In the genomic region with DNA sequence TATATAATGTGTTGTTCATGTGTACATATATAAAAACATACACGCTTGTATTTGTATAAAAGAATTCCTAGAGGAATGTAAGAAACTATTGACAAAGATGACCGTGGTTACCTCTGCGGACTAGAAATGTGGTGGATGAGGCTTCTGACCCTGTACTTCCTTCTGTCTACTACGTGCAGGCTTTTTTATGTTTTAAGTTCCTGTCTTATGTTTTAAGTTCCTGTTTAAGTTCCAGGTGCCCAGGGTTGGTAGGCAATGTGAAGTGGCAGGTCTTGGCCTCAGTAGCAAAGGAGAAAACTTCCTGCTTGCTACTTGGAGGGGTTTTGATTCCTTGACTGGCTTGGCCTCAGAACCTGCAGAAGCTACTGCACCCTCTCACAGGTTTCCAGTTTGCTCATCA, we compare ENCODE assay signal across 30 cellular contexts. TPM values are rescaled to one million over a fixed set of nuclear protein-coding genes. Genes with fewer than 3 reads are reported as not detected.
DNase-seq lines count a peak whose midpoint lies in the region; ATAC-seq and TF ChIP-seq lines count a peak whose summit lies in the region.
"Had no signal": no experiment of that assay in that cellular context is flagged by ENCODE, and none has a peak within 500 bp of the region (broad histone marks: within the 10 kb centered on the region; RNA-seq: fewer than 3 reads in every experiment).

No MANE protein-coding gene starts in this region.

- peak overlapping the region; percentile 62 for H3K27ac Mint-ChIP-seq in endothelial cell (ENCODE audit: unreplicated experiment)
- H3K27ac Mint-ChIP-seq: activated CD4-positive, alpha-beta T cell treated with anti-CD3 and anti-CD28 coated beads, Interleukin-2, amount 10 ng/mL, durations not matched to agents 7 days and 5 days; activated naive CD4-positive, alpha-beta T cell treated with anti-CD3 and anti-CD28 coated beads, Interleukin-2, amount 50 U/mL, for 72 hours; activated T-helper 17 cell treated with anti-CD3 and anti-CD28 coated beads, Interleukin-2, amount 50 U/mL, for 72 hours; stimulated activated memory B cell treated with anti-CD40 and anti-IgM and Interleukin-4, amounts not matched to agents 10 μg/mL and 1 μg/mL and 100 μg/mL, for 72 hours; T-helper 1 cell treated with Interleukin-12 subunit alpha and Interleukin-12 subunit beta and Interleukin-4 antibody, amounts not matched to agents 30 μg/mL and 1 μg/mL, for 36 hours had no signal

- peak; percentile 10 for DNase-seq in SIG-M5 treated with dmso at 0.1 percent for 504 hours (lab: John Stamatoyannopoulos, UW; ENCODE audit: unreplicated experiment)
- DNase-seq in SIG-M5 (lab: John Stamatoyannopoulos, UW) = no peak
- no peak for DNase-seq in endothelial cell (ENCODE audit: low spot score)
- DNase-seq in SW480 (ENCODE audit: low spot score) = no peak
- no peak for DNase-seq in NCI-H1436 treated with DMSO at 0.1 percent for 48 hours (lab: John Stamatoyannopoulos, UW)
- DNase-seq in NCI-H345 (lab: John Stamatoyannopoulos, UW) = no peak
- DNase-seq: 8988T; activated CD4-positive, alpha-beta T cell treated with anti-CD3 and anti-CD28 coated beads, Interleukin-2, amount 10 ng/mL, durations not matched to agents 7 days and 5 days; COR-L47; DND-41; effector CD8-positive, alpha-beta T cell; foreskin melanocyte; MG63; NCI-H1694 treated with DMSO at 0.1 percent for 48 hours; PC-9; SHP77; testis had no signal

- H3K9ac ChIP-seq in OCI-LY1 (ENCODE audit: low read length) = no peak overlapping the region

- no peak overlapping the region for H3K4me3 ChIP-seq in OCI-LY1 (ENCODE audit: low read depth, low read length, poor library complexity, severe bottlenecking)
- H3K4me3 ChIP-seq: MG63, PC-9, prostate gland, testis had no signal

- peaks cover 7% of the 10 kb centered on the region for H3K4me1 ChIP-seq in OCI-LY1 (ENCODE audit: insufficient read depth, low read length, severe bottlenecking)

- H3K27me3 Mint-ChIP-seq in endothelial cell (ENCODE audit: unreplicated experiment) = no peaks in the 10 kb centered on the region
- H3K27me3 Mint-ChIP-seq: activated CD4-positive, alpha-beta T cell treated with anti-CD3 and anti-CD28 coated beads, Interleukin-2, amount 10 ng/mL, durations not matched to agents 7 days and 5 days; activated T-helper 17 cell treated with anti-CD3 and anti-CD28 coated beads, Interleukin-2, amount 50 U/mL, for 72 hours; stimulated activated memory B cell treated with anti-CD40 and anti-IgM and Interleukin-4, amounts not matched to agents 10 μg/mL and 1 μg/mL and 100 μg/mL, for 72 hours had no signal

- no peaks in the 10 kb centered on the region for H3K79me2 ChIP-seq in OCI-LY1 (ENCODE audit: insufficient read depth, low read length)

- no peaks in the 10 kb centered on the region for H3K36me3 ChIP-seq in OCI-LY1 (ENCODE audit: insufficient read depth, low read length)
- H3K36me3 ChIP-seq: prostate gland had no signal

- no peaks in the 10 kb centered on the region for H3K9me3 Mint-ChIP-seq in endothelial cell (ENCODE audit: unreplicated experiment)
- H3K9me3 Mint-ChIP-seq: activated CD4-positive, alpha-beta T cell treated with anti-CD3 and anti-CD28 coated beads, Interleukin-2, amount 10 ng/mL, durations not matched to agents 7 days and 5 days; activated naive CD4-positive, alpha-beta T cell treated with anti-CD3 and anti-CD28 coated beads, Interleukin-2, amount 50 U/mL, for 72 hours; activated T-helper 17 cell treated with anti-CD3 and anti-CD28 coated beads, Interleukin-2, amount 50 U/mL, for 72 hours; neural crest cell; stimulated activated memory B cell treated with anti-CD40 and anti-IgM and Interleukin-4, amounts not matched to agents 10 μg/mL and 1 μg/mL and 100 μg/mL, for 72 hours; T-helper 1 cell treated with Interleukin-12 subunit alpha and Interleukin-12 subunit beta and Interleukin-4 antibody, amounts not matched to agents 30 μg/mL and 1 μg/mL, for 36 hours had no signal

- H3K27me3 ChIP-seq in OCI-LY1 (ENCODE audit: insufficient read depth, low read length) = no peaks in the 10 kb centered on the region
- H3K27me3 ChIP-seq: MG63, testis had no signal

- H3F3A ChIP-seq in OCI-LY1 (ENCODE audit: insufficient read depth, low read length) = no peaks in the 10 kb centered on the region

- H3K4me2 ChIP-seq in OCI-LY1 (ENCODE audit: low read length) = no peak overlapping the region
- H3K4me2 ChIP-seq: PC-9 had no signal

- peaks cover 5% of the 10 kb centered on the region for H3K36me3 Mint-ChIP-seq in endothelial cell (ENCODE audit: low read depth, unreplicated experiment)

- no peak for ATAC-seq in GM18502 (IDR thresholded peaks at IDR 0.05; ENCODE audit: poor library complexity, unreplicated experiment)
- ATAC-seq: activated naive CD4-positive, alpha-beta T cell treated with anti-CD3 and anti-CD28 coated beads, Interleukin-2, amount 50 U/mL, for 72 hours; activated T-helper 17 cell treated with anti-CD3 and anti-CD28 coated beads, Interleukin-2, amount 50 U/mL, for 72 hours; esophagus mucosa; stimulated activated memory B cell treated with anti-CD40 and anti-IgM and Interleukin-4, amounts not matched to agents 10 μg/mL and 1 μg/mL and 100 μg/mL, for 72 hours had no signal

- H3K27ac ChIP-seq in OCI-LY1 (ENCODE audit: low read depth, low read length, poor library complexity, severe bottlenecking) = peak overlapping the region; percentile 28
- H3K27ac ChIP-seq: PC-9, prostate gland, testis had no signal

- H3K4me1 Mint-ChIP-seq in endothelial cell (ENCODE audit: unreplicated experiment) = peaks cover 9% of the 10 kb centered on the region

- no peak overlapping the region for H2AFZ ChIP-seq in OCI-LY1 (ENCODE audit: low read length)
- H2AFZ ChIP-seq: PC-9 had no signal

- H3K4me3 Mint-ChIP-seq in endothelial cell (ENCODE audit: unreplicated experiment) = no peak overlapping the region
- H3K4me3 Mint-ChIP-seq: activated CD4-positive, alpha-beta T cell treated with anti-CD3 and anti-CD28 coated beads, Interleukin-2, amount 10 ng/mL, durations not matched to agents 7 days and 5 days; activated T-helper 17 cell treated with anti-CD3 and anti-CD28 coated beads, Interleukin-2, amount 50 U/mL, for 72 hours; neural crest cell; stimulated activated memory B cell treated with anti-CD40 and anti-IgM and Interleukin-4, amounts not matched to agents 10 μg/mL and 1 μg/mL and 100 μg/mL, for 72 hours; T-helper 1 cell treated with Interleukin-12 subunit alpha and Interleukin-12 subunit beta and Interleukin-4 antibody, amounts not matched to agents 30 μg/mL and 1 μg/mL, for 36 hours had no signal

- no peaks in the 10 kb centered on the region for H4K20me1 ChIP-seq in OCI-LY1 (ENCODE audit: insufficient read depth, low read length)

- H3K9me2 ChIP-seq in OCI-LY1 (ENCODE audit: low read depth, low read length) = no peaks in the 10 kb centered on the region

- no peak for TF ChIP-seq CTCF in OCI-LY1 (IDR thresholded peaks at IDR 0.05; ENCODE audit: low read length)
- TF ChIP-seq CTCF in endothelial cell (IDR thresholded peaks at IDR 0.05; ENCODE audit: unreplicated experiment) = no peak

- H3K9me3 ChIP-seq in OCI-LY1 (ENCODE audit: low read length) = no peaks in the 10 kb centered on the region
- H3K9me3 ChIP-seq: MG63, prostate gland, testis had no signal

RNA-seq across cellular contexts. Expression of a gene that starts 11.6 kb away (rescaled TPM):
- total RNA-seq in endothelial cell (ENCODE audit: unreplicated experiment) = 33.8 TPM

RNA-seq across cellular contexts. Expression of a gene that starts 11.7 kb away (rescaled TPM):
- 20.0 TPM for total RNA-seq in endothelial cell (ENCODE audit: unreplicated experiment)

RNA-seq across cellular contexts. Expression of a gene that starts 38.1 kb away (rescaled TPM):
- not detected for total RNA-seq in endothelial cell (ENCODE audit: unreplicated experiment)
- total RNA-seq: activated CD4-positive, alpha-beta T cell treated with anti-CD3 and anti-CD28 coated beads, Interleukin-2, amount 10 ng/mL, durations not matched to agents 7 days and 5 days; activated naive CD4-positive, alpha-beta T cell treated with anti-CD3 and anti-CD28 coated beads, Interleukin-2, amount 50 U/mL, for 72 hours; activated T-helper 17 cell treated with anti-CD3 and anti-CD28 coated beads, Interleukin-2, amount 50 U/mL, for 72 hours; esophagus mucosa; H4; lower leg skin; mononuclear cell; neural crest cell; PC-9; skeletal muscle tissue had no signal
